8 cellular contexts compared by ENCODE assay signal in genomic region chr1:244350027-244350426, GRCh38.
DNase-seq lines count a peak whose midpoint lies in the region; ATAC-seq and TF ChIP-seq lines count a peak whose summit lies in the region.

No MANE protein-coding gene starts in this region.

- H3K27ac Mint-ChIP-seq in activated CD8-positive, alpha-beta memory T cell treated with anti-CD3 and anti-CD28 coated beads, Interleukin-2, amount 10 ng/mL, durations not matched to agents 7 days and 5 days = peak overlapping the region; percentile 47
- H3K27ac Mint-ChIP-seq in CD4-positive, alpha-beta T cell = no peak overlapping the region

- no peak for TF ChIP-seq CTCF in CD4-positive, alpha-beta T cell (IDR thresholded peaks at IDR 0.05)

- H3K9me3 ChIP-seq in skeletal muscle satellite cell (replicated peaks; ENCODE audit: low read length) = no peaks in the 10 kb centered on the region
- no peaks in the 10 kb centered on the region for H3K9me3 ChIP-seq in CD4-positive, alpha-beta T cell (ENCODE audit: control insufficient read depth, low read length)

- H3K9ac ChIP-seq in skeletal muscle satellite cell (ENCODE audit: low read depth, low read length) = no peak overlapping the region

- H3K9me3 Mint-ChIP-seq in activated CD8-positive, alpha-beta memory T cell treated with anti-CD3 and anti-CD28 coated beads, Interleukin-2, amount 10 ng/mL, durations not matched to agents 7 days and 5 days (ENCODE audit: low read depth) = peaks cover 5% of the 10 kb centered on the region
- H3K9me3 Mint-ChIP-seq in CD4-positive, alpha-beta T cell = no peaks in the 10 kb centered on the region

- peak overlapping the region; percentile 17 for H3K4me3 Mint-ChIP-seq in activated CD8-positive, alpha-beta memory T cell treated with anti-CD3 and anti-CD28 coated beads, Interleukin-2, amount 10 ng/mL, durations not matched to agents 7 days and 5 days
- H3K4me3 Mint-ChIP-seq in CD4-positive, alpha-beta T cell = no peak overlapping the region

- ATAC-seq in activated CD8-positive, alpha-beta memory T cell treated with anti-CD3 and anti-CD28 coated beads, Interleukin-2, amount 10 ng/mL, durations not matched to agents 7 days and 5 days = peak; percentile 45
- ATAC-seq in HG02884 (IDR thresholded peaks at IDR 0.05; ENCODE audit: unreplicated experiment) = peak; percentile 87
- ATAC-seq in CD4-positive, alpha-beta T cell (ENCODE audit: poor library complexity) = no peak

- H3K36me3 Mint-ChIP-seq in activated CD8-positive, alpha-beta memory T cell treated with anti-CD3 and anti-CD28 coated beads, Interleukin-2, amount 10 ng/mL, durations not matched to agents 7 days and 5 days = no peaks in the 10 kb centered on the region
- H3K36me3 Mint-ChIP-seq in CD4-positive, alpha-beta T cell (ENCODE audit: low read depth) = no peaks in the 10 kb centered on the region

- no peak overlapping the region for H3K4me3 ChIP-seq in skeletal muscle satellite cell (ENCODE audit: low read length)

- no peak overlapping the region for H3K27ac ChIP-seq in CD4-positive, alpha-beta T cell (ENCODE audit: low read depth, low read length)

- peaks cover 27% of the 10 kb centered on the region for H3K4me1 Mint-ChIP-seq in activated CD8-positive, alpha-beta memory T cell treated with anti-CD3 and anti-CD28 coated beads, Interleukin-2, amount 10 ng/mL, durations not matched to agents 7 days and 5 days
- no peaks in the 10 kb centered on the region for H3K4me1 Mint-ChIP-seq in CD4-positive, alpha-beta T cell (ENCODE audit: low read depth)

- H3K4me2 ChIP-seq in skeletal muscle satellite cell (ENCODE audit: low read length) = peak overlapping the region; percentile 59

- H3K27me3 Mint-ChIP-seq in activated CD8-positive, alpha-beta memory T cell treated with anti-CD3 and anti-CD28 coated beads, Interleukin-2, amount 10 ng/mL, durations not matched to agents 7 days and 5 days = peaks cover 4% of the 10 kb centered on the region
- H3K27me3 Mint-ChIP-seq in CD4-positive, alpha-beta T cell = no peaks in the 10 kb centered on the region

- peaks cover 57% of the 10 kb centered on the region for H3K4me1 ChIP-seq in skeletal muscle satellite cell (ENCODE audit: control insufficient read depth, insufficient read depth, low read length)

- CTCF ChIA-PET in activated CD8-positive, alpha-beta memory T cell treated with anti-CD3 and anti-CD28 coated beads, Interleukin-2, amount 10 ng/mL, durations not matched to agents 7 days and 5 days (lab: Charles Lee) = no interaction called here
- CTCF ChIA-PET in CD4-positive, alpha-beta T cell (lab: Charles Lee) = no interaction called here

- DNase-seq in activated CD8-positive, alpha-beta memory T cell treated with anti-CD3 and anti-CD28 coated beads, Interleukin-2, amount 10 ng/mL, durations not matched to agents 7 days and 5 days = peak; percentile 36
- no peak for DNase-seq in activated CD8-positive, alpha-beta memory T cell treated with anti-CD3 and anti-CD28 coated beads, Interleukin-2, amount 50 U/mL, for 48 hours
- DNase-seq in NOMO-1 (lab: John Stamatoyannopoulos, UW; ENCODE audit: unreplicated experiment in 2 of 2) (peak; percentile 5 to 40), inferior parietal cortex (ENCODE audit: extremely low spot score) (no peak), KG1 (lab: John Stamatoyannopoulos, UW) (no peak)
- DNase-seq in CD4-positive, alpha-beta T cell = no peak

- no peaks in the 10 kb centered on the region for H3K36me3 ChIP-seq in skeletal muscle satellite cell (ENCODE audit: insufficient read depth, low read length)

- POLR2A ChIA-PET in CD4-positive, alpha-beta T cell (lab: Charles Lee) = no interaction called here

- H3K27me3 ChIP-seq in skeletal muscle satellite cell (ENCODE audit: control insufficient read depth, insufficient read depth, low read length) = no peaks in the 10 kb centered on the region
- no peaks in the 10 kb centered on the region for H3K27me3 ChIP-seq in CD4-positive, alpha-beta T cell (ENCODE audit: control insufficient read depth, insufficient read depth, low read length)

- intact Hi-C loops in CD4-positive, alpha-beta T cell (cut with DNase I, micrococcal nuclease) = no loop called here

Comparison
In these comparisons a context has a peak if more than half of its experiments do, and no peak if none do; other contexts are left out.
1. DNase-seq: peak in activated CD8-positive, alpha-beta memory T cell treated with anti-CD3 and anti-CD28 coated beads, Interleukin-2, amount 10 ng/mL, durations not matched to agents 7 days and 5 days (single experiment) and NOMO-1 (2 of 2); none in activated CD8-positive, alpha-beta memory T cell treated with anti-CD3 and anti-CD28 coated beads, Interleukin-2, amount 50 U/mL, for 48 hours (single experiment), inferior parietal cortex (single experiment), KG1 (single experiment) and CD4-positive, alpha-beta T cell (0 of 10).